Comparison of ENCODE assay signal across 31 cellular contexts in genomic region chr17:73411330-73411747, GRCh38.
DNase-seq lines count a peak whose midpoint lies in the region; ATAC-seq and TF ChIP-seq lines count a peak whose summit lies in the region.
"Had no signal": no experiment of that assay in that cellular context is flagged by ENCODE, and none has a peak within 500 bp of the region (broad histone marks: within the 10 kb centered on the region; RNA-seq: fewer than 3 reads in every experiment).

No MANE protein-coding gene starts in this region.

- H3K4me1 ChIP-seq in heart left ventricle, result peaks cover 0 to 21% (median 11%) of the 10 kb centered on the region in 12 donors
- no peaks in the 10 kb centered on the region for H3K4me1 ChIP-seq in sigmoid colon
- H3K4me1 ChIP-seq: SJSA1, stomach, thyroid gland had no signal

- H3K4me3 ChIP-seq in heart left ventricle (no peak overlapping the region), sigmoid colon (no peak overlapping the region)
- H3K4me3 ChIP-seq: esophagus muscularis mucosa, hepatocyte, SJSA1, stomach, thyroid gland had no signal

- TF ChIP-seq CTCF in heart left ventricle (IDR thresholded peaks at IDR 0.05) (no peak), nephron (IDR thresholded peaks at IDR 0.05; ENCODE audit: unreplicated experiment in 3 of 3) (no peak), sigmoid colon (IDR thresholded peaks at IDR 0.05) (no peak), glutamatergic neuron (IDR thresholded peaks at IDR 0.05; ENCODE audit: partially characterized antibody, unreplicated experiment) (no peak)

- H3K4me1 Mint-ChIP-seq in nephron, result peaks cover 20% of the 10 kb centered on the region
- peaks cover 2% of the 10 kb centered on the region for H3K4me1 Mint-ChIP-seq in glutamatergic neuron (ENCODE audit: low read depth, unreplicated experiment)
- H3K4me1 Mint-ChIP-seq: activated CD4-positive, alpha-beta T cell treated with anti-CD3 and anti-CD28 coated beads, Interleukin-2, amount 10 ng/mL, durations not matched to agents 24 days and 14 days; activated naive CD4-positive, alpha-beta T cell treated with anti-CD3 and anti-CD28 coated beads, Interleukin-2, amount 50 U/mL, for 24 hours; naive B cell had no signal

- H3K9me3 ChIP-seq in heart left ventricle (no peaks in the 10 kb centered on the region), sigmoid colon (no peaks in the 10 kb centered on the region)
- H3K9me3 ChIP-seq: esophagus muscularis mucosa, SJSA1, stomach, thyroid gland had no signal

- DNase-seq in heart left ventricle (peak in 1 of 5 donors; percentile 58), left cardiac atrium (no peak), sigmoid colon (peak; percentile 19), mesenteric fat pad (ENCODE audit: low spot score) (no peak), COLO829 (ENCODE audit: low spot score) (no peak), glutamatergic neuron (no peak)
- DNase-seq: activated CD4-positive, alpha-beta T cell treated with anti-CD3 and anti-CD28 coated beads, Interleukin-2, amount 10 ng/mL, durations not matched to agents 24 days and 14 days; activated CD8-positive, alpha-beta memory T cell treated with anti-CD3 and anti-CD28 coated beads for 24 hours; amniotic stem cell; brain microvascular endothelial cell; Calu3; DND-41; foreskin fibroblast; midbrain; naive B cell; NCI-H1694; NCI-H446 treated with DMSO at 0.1 percent for 48 hours; NCI-H82; stimulated activated CD4-positive, alpha-beta T cell treated with anti-CD3 and anti-CD28 coated beads, Interleukin-12 subunit alpha, Interleukin-12 subunit beta, amount 100 ng/mL, for 4 hours; stimulated activated CD4-positive, alpha-beta T cell treated with anti-CD3 and anti-CD28 coated beads, Interleukin-2, amount 100 ng/mL, for 48 hours; stomach; T1000; thyroid gland had no signal

- H3K4me3 Mint-ChIP-seq in nephron, result peak overlapping the region in 1 of 3 experiments; percentile 49
- H3K4me3 Mint-ChIP-seq in glutamatergic neuron (ENCODE audit: unreplicated experiment), result no peak overlapping the region
- H3K4me3 Mint-ChIP-seq: activated CD4-positive, alpha-beta T cell treated with anti-CD3 and anti-CD28 coated beads, Interleukin-2, amount 10 ng/mL, durations not matched to agents 24 days and 14 days; activated naive CD4-positive, alpha-beta T cell treated with anti-CD3 and anti-CD28 coated beads, Interleukin-2, amount 50 U/mL, for 24 hours; CD14-positive monocyte; naive B cell had no signal

- WGBS in heart left ventricle, 4 donors, result 41 to 64% (median 49%) methylated on average over 8 to 13 of the region's 13 CpGs
- 82 to 86% methylated on average over 13 of the region's 13 CpGs for WGBS in sigmoid colon, 2 donors

- no peaks in the 10 kb centered on the region for H3K36me3 ChIP-seq in heart left ventricle
- no peaks in the 10 kb centered on the region for H3K36me3 ChIP-seq in sigmoid colon
- H3K36me3 ChIP-seq: brain microvascular endothelial cell, esophagus muscularis mucosa, SJSA1, stomach, thyroid gland had no signal

- H3K27ac ChIP-seq in heart left ventricle (peak overlapping the region in 10 of 12 donors; percentile 1 to 70 (median 60)), sigmoid colon (peak overlapping the region in 2 of 4 donors; percentile 10 to 52)
- H3K27ac ChIP-seq: brain microvascular endothelial cell, hepatocyte, SJSA1, thyroid gland, VCaP had no signal

- no peaks in the 10 kb centered on the region for H3K9me3 Mint-ChIP-seq in nephron
- H3K9me3 Mint-ChIP-seq in glutamatergic neuron (ENCODE audit: unreplicated experiment), result peaks cover 2% of the 10 kb centered on the region
- H3K9me3 Mint-ChIP-seq: activated CD4-positive, alpha-beta T cell treated with anti-CD3 and anti-CD28 coated beads, Interleukin-2, amount 10 ng/mL, durations not matched to agents 24 days and 14 days; activated naive CD4-positive, alpha-beta T cell treated with anti-CD3 and anti-CD28 coated beads, Interleukin-2, amount 50 U/mL, for 24 hours; CD14-positive monocyte; naive B cell had no signal

- H3K27me3 ChIP-seq in heart left ventricle, result no peaks in the 10 kb centered on the region
- H3K27me3 ChIP-seq in sigmoid colon, result no peaks in the 10 kb centered on the region
- H3K27me3 ChIP-seq: brain microvascular endothelial cell, esophagus muscularis mucosa, hepatocyte, stomach, thyroid gland had no signal

- TF ChIP-seq EP300 in sigmoid colon (IDR thresholded peaks at IDR 0.05), result no peak

- TF ChIP-seq POLR2A in heart left ventricle (IDR thresholded peaks at IDR 0.05), result no peak
- no peak for TF ChIP-seq POLR2A in sigmoid colon (IDR thresholded peaks at IDR 0.05)

- ATAC-seq in heart left ventricle (peak; percentile 14 to 54 (median 29)), left cardiac atrium (no peak), GM19452 (IDR thresholded peaks at IDR 0.05; ENCODE audit: unreplicated experiment) (no peak)

- H3K27ac Mint-ChIP-seq in nephron (peak overlapping the region; percentile 67 to 92 (median 85)), glutamatergic neuron (ENCODE audit: unreplicated experiment) (no peak overlapping the region)
- H3K27ac Mint-ChIP-seq: activated CD4-positive, alpha-beta T cell treated with anti-CD3 and anti-CD28 coated beads, Interleukin-2, amount 10 ng/mL, durations not matched to agents 24 days and 14 days; activated naive CD4-positive, alpha-beta T cell treated with anti-CD3 and anti-CD28 coated beads, Interleukin-2, amount 50 U/mL, for 24 hours had no signal

- intact Hi-C loops in heart left ventricle (cut with DNase I), result no loop called here
- intact Hi-C loops in left cardiac atrium (cut with DNase I), result no loop called here
- intact Hi-C loops in sigmoid colon (cut with DNase I), result no loop called here

- peaks cover 5% of the 10 kb centered on the region for H3K27me3 Mint-ChIP-seq in nephron (ENCODE audit: low read depth)
- H3K27me3 Mint-ChIP-seq in glutamatergic neuron (ENCODE audit: unreplicated experiment), result peaks cover 3% of the 10 kb centered on the region
- H3K27me3 Mint-ChIP-seq: activated CD4-positive, alpha-beta T cell treated with anti-CD3 and anti-CD28 coated beads, Interleukin-2, amount 10 ng/mL, durations not matched to agents 24 days and 14 days; activated naive CD4-positive, alpha-beta T cell treated with anti-CD3 and anti-CD28 coated beads, Interleukin-2, amount 50 U/mL, for 24 hours; naive B cell had no signal

- H3K36me3 Mint-ChIP-seq in nephron (ENCODE audit: low read depth) (peaks cover 41% of the 10 kb centered on the region), glutamatergic neuron (ENCODE audit: unreplicated experiment) (no peaks in the 10 kb centered on the region)
- H3K36me3 Mint-ChIP-seq: CD14-positive monocyte had no signal

Comparison
In these comparisons a context has a peak if more than half of its experiments do, and no peak if none do; other contexts are left out.
1. ATAC-seq: peak in heart left ventricle (4 of 4); none in left cardiac atrium (0 of 2) and GM19452 (single experiment).